Comparison of ENCODE assay signal across 8 cellular contexts in the genomic region with DNA sequence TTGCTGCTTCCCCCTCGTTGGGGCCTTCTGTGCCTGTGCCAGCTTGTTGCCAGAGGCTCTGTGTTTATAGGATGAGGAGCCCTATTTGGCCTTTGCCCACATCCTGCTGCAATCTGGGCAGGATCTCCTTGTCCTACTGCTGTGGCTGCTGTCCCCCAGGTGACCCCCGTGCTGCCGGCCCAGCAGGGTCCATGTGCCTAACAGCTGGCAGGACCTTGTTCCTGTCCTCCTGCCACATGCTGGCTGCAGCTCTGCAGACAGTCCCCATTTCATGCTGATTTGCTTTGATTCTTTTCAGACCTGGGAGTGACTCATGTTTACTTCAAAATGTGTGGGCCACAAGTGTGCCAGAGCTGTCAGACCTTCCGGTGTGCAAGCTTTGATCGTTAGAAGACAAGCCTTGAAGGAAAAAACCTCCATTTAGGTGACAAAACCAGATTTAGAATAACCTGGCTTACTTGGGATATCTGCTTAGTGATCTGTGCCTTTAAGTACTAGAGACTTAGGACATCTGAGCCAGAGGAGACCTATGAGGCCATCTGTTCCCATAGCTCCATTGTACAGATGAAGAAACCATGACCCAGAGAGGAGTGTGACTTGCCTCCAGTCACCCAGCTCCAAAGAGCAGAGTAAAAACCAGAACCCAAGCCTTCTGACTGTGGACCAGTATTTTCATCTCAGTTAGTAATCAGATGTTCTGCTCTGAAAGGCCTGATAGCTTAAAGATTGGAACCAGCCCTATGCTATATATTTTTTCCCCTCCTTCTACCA. TPM values are rescaled to one million over a fixed set of nuclear protein-coding genes. Genes with fewer than 3 reads are reported as not detected.
DNase-seq lines count a peak whose midpoint lies in the region; ATAC-seq and TF ChIP-seq lines count a peak whose summit lies in the region.

No MANE protein-coding gene starts in this region.

- WGBS in esophagus muscularis mucosa: 11% methylated on average over 3 of the region's 5 CpGs
- WGBS in endodermal cell (ENCODE audit: insufficient coverage in 1 of 2, insufficient read length in 1 of 2), 2 experiments: 61 to 69% methylated on average over 4 to 5 of the region's 5 CpGs

- H3K4me1 ChIP-seq in esophagus muscularis mucosa: peaks cover 55 to 99% (median 93%) of the 10 kb centered on the region in 4 donors
- peaks cover 35% of the 10 kb centered on the region for H3K4me1 ChIP-seq in rectal smooth muscle tissue (ENCODE audit: control insufficient read depth, insufficient read depth, low read length)
- no peaks in the 10 kb centered on the region for H3K4me1 ChIP-seq in endodermal cell (ENCODE audit: control insufficient read depth, insufficient read depth, low read length)

- no peak for TF ChIP-seq POLR2A in esophagus muscularis mucosa (IDR thresholded peaks at IDR 0.05; ENCODE audit: low read depth)

- H3K4me3 Mint-ChIP-seq in activated CD8-positive, alpha-beta T cell treated with anti-CD3 and anti-CD28 coated beads, Interleukin-2, amount 10 ng/mL, durations not matched to agents 7 days and 5 days: no peak overlapping the region
- no peak overlapping the region for H3K4me3 Mint-ChIP-seq in endodermal cell

- H3K9me3 Mint-ChIP-seq in activated CD8-positive, alpha-beta T cell treated with anti-CD3 and anti-CD28 coated beads, Interleukin-2, amount 10 ng/mL, durations not matched to agents 7 days and 5 days (ENCODE audit: insufficient read depth): no peaks in the 10 kb centered on the region
- H3K9me3 Mint-ChIP-seq in endodermal cell: no peaks in the 10 kb centered on the region

- TF ChIP-seq CTCF in esophagus muscularis mucosa (IDR thresholded peaks at IDR 0.05) (no peak), endodermal cell (conservative IDR thresholded peaks at IDR 0.05) (no peak)

- CTCF ChIA-PET in activated CD8-positive, alpha-beta T cell treated with anti-CD3 and anti-CD28 coated beads, Interleukin-2, amount 10 ng/mL, durations not matched to agents 7 days and 5 days (lab: Charles Lee): interaction anchor here (0.7 to 2.3 kb wide), 7 partner anchors 9 to 171 kb away, joined by 3 to 7 read pairs (median 4); a partner anchor contains a TSS

- POLR2A ChIA-PET in activated CD8-positive, alpha-beta T cell treated with anti-CD3 and anti-CD28 coated beads, Interleukin-2, amount 10 ng/mL, durations not matched to agents 7 days and 5 days (lab: Charles Lee): interaction anchor here (1.0 to 1.4 kb wide), 2 partner anchors 11 to 24 kb away, joined by 3 read pairs; a partner anchor contains a TSS

- DNase-seq in ELF-1 (ENCODE audit: low read depth, low spot score) (peak; percentile 27), esophagus muscularis mucosa (ENCODE audit: extremely low spot score) (no peak), DMS79 treated with DMSO at 0.1 percent for 48 hours (lab: John Stamatoyannopoulos, UW) (no peak), NCI-H1436 (lab: John Stamatoyannopoulos, UW) (no peak), GM19238 (ENCODE audit: insufficient read length, low spot score) (no peak), endodermal cell (no peak)
- peak; percentile 58 for DNase-seq in activated CD8-positive, alpha-beta T cell treated with anti-CD3 and anti-CD28 coated beads, Interleukin-2, amount 10 ng/mL, durations not matched to agents 7 days and 5 days

- no peaks in the 10 kb centered on the region for H3K36me3 Mint-ChIP-seq in activated CD8-positive, alpha-beta T cell treated with anti-CD3 and anti-CD28 coated beads, Interleukin-2, amount 10 ng/mL, durations not matched to agents 7 days and 5 days (ENCODE audit: low read depth)
- H3K36me3 Mint-ChIP-seq in endodermal cell (ENCODE audit: low read depth): no peaks in the 10 kb centered on the region

- H3K27me3 ChIP-seq in esophagus muscularis mucosa (no peaks in the 10 kb centered on the region), rectal smooth muscle tissue (ENCODE audit: control insufficient read depth, insufficient read depth, low read length) (no peaks in the 10 kb centered on the region), endodermal cell (ENCODE audit: control insufficient read depth, insufficient read depth, low read length, poor library complexity, severe bottlenecking) (peaks cover 4% of the 10 kb centered on the region)

- H3K4me1 Mint-ChIP-seq in activated CD8-positive, alpha-beta T cell treated with anti-CD3 and anti-CD28 coated beads, Interleukin-2, amount 10 ng/mL, durations not matched to agents 7 days and 5 days (ENCODE audit: low read depth): peaks cover 19% of the 10 kb centered on the region
- no peaks in the 10 kb centered on the region for H3K4me1 Mint-ChIP-seq in endodermal cell

- peak; percentile 27 for TF ChIP-seq EP300 in esophagus muscularis mucosa (IDR thresholded peaks at IDR 0.05)

- intact Hi-C loops in esophagus muscularis mucosa (cut with DNase I): no loop called here

- peak overlapping the region; percentile 73 for H3K27ac Mint-ChIP-seq in activated CD8-positive, alpha-beta T cell treated with anti-CD3 and anti-CD28 coated beads, Interleukin-2, amount 10 ng/mL, durations not matched to agents 7 days and 5 days
- no peak overlapping the region for H3K27ac Mint-ChIP-seq in endodermal cell

- H3K9me3 ChIP-seq in esophagus muscularis mucosa: no peaks in the 10 kb centered on the region
- H3K9me3 ChIP-seq in endodermal cell (ENCODE audit: control insufficient read depth, low read length): no peaks in the 10 kb centered on the region

- ATAC-seq in activated CD8-positive, alpha-beta T cell treated with anti-CD3 and anti-CD28 coated beads, Interleukin-2, amount 10 ng/mL, durations not matched to agents 7 days and 5 days: peak; percentile 93

- no peak overlapping the region for H3K4me3 ChIP-seq in esophagus muscularis mucosa
- H3K4me3 ChIP-seq in rectal smooth muscle tissue (ENCODE audit: low read length): no peak overlapping the region
- no peak overlapping the region for H3K4me3 ChIP-seq in endodermal cell (ENCODE audit: low read length)

- peak overlapping the region; percentile 78 to 97 (median 82) for H3K27ac ChIP-seq in esophagus muscularis mucosa (replicated peaks in 1 of 4)
- peak overlapping the region; percentile 70 for H3K27ac ChIP-seq in rectal smooth muscle tissue (ENCODE audit: low read depth, low read length)
- no peak overlapping the region for H3K27ac ChIP-seq in endodermal cell (ENCODE audit: low read depth, low read length)

- peaks cover 8% of the 10 kb centered on the region for H3K27me3 Mint-ChIP-seq in activated CD8-positive, alpha-beta T cell treated with anti-CD3 and anti-CD28 coated beads, Interleukin-2, amount 10 ng/mL, durations not matched to agents 7 days and 5 days (ENCODE audit: low read depth)
- peaks cover 5% of the 10 kb centered on the region for H3K27me3 Mint-ChIP-seq in endodermal cell (ENCODE audit: insufficient read depth)

- peaks cover 0 to 5% (median 0%) of the 10 kb centered on the region in 4 donors for H3K36me3 ChIP-seq in esophagus muscularis mucosa
- no peaks in the 10 kb centered on the region for H3K36me3 ChIP-seq in rectal smooth muscle tissue (ENCODE audit: control insufficient read depth, insufficient read depth, low read length)
- H3K36me3 ChIP-seq in endodermal cell (ENCODE audit: control insufficient read depth, insufficient read depth, low read length): no peaks in the 10 kb centered on the region

- H3K9ac ChIP-seq in rectal smooth muscle tissue (ENCODE audit: low read length) (no peak overlapping the region), endodermal cell (ENCODE audit: extremely low read depth, low read length, poor library complexity, severe bottlenecking) (no peak overlapping the region)

RNA-seq across cellular contexts. Expression of a gene that starts 11.1 kb away (rescaled TPM):
- under 1 TPM; 0.23 to 0.71 TPM for total RNA-seq in activated CD8-positive, alpha-beta T cell treated with anti-CD3 and anti-CD28 coated beads, Interleukin-2, amount 10 ng/mL, durations not matched to agents 7 days and 5 days
- total RNA-seq in esophagus muscularis mucosa: 10 to 100 TPM; 21.9 to 57.0 (median 37.5) TPM
- 10 to 100 TPM; 37.1 to 42.4 TPM for total RNA-seq in endodermal cell
- 17.1 TPM for polyA plus RNA-seq in endodermal cell (2013, experiment 1 of 2)
- 15.8 TPM for polyA plus RNA-seq in endodermal cell (2013, experiment 2 of 2)

Comparison
In these comparisons a context has a peak if more than half of its experiments do, and no peak if none do; other contexts are left out.
1. DNase-seq: peak in ELF-1 (single experiment) and activated CD8-positive, alpha-beta T cell treated with anti-CD3 and anti-CD28 coated beads, Interleukin-2, amount 10 ng/mL, durations not matched to agents 7 days and 5 days (single experiment); none in esophagus muscularis mucosa (single experiment), DMS79 treated with DMSO at 0.1 percent for 48 hours (single experiment), NCI-H1436 (single experiment), GM19238 (single experiment) and endodermal cell (single experiment).
2. RNA of a gene that starts 11.1 kb away (total RNA-seq): 37.1 to 42.4 TPM in endodermal cell and 21.9 to 57.0 TPM in esophagus muscularis mucosa; 0.23 to 0.71 TPM in activated CD8-positive, alpha-beta T cell treated with anti-CD3 and anti-CD28 coated beads, Interleukin-2, amount 10 ng/mL, durations not matched to agents 7 days and 5 days; every median in the first group is over 10 times any median in the second.